Comparison of ENCODE assay signal across 18 cellular contexts in the genomic region with DNA sequence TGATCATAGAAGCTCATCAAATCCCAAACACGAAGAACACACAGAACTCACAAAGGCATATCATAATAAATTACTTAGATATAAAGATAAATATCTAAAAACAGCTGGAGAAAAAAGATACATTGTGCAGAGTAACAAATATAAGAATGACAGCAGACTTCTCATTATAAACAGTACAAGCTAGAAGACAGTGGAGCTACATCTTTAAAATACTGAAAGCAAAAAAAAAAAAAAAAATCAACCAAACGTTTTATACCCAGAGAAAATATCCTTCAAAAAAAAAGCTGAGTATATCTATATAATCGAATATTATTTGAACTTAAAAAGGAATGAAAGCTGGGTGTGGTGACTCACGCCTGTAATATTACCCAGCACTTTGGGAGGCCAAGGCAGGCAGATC.
"Had no signal": no experiment of that assay in that cellular context is flagged by ENCODE, and none has a peak within 500 bp of the region (broad histone marks: within the 10 kb centered on the region; RNA-seq: fewer than 3 reads in every experiment).

No MANE protein-coding gene starts in this region.

- H3K36me3 ChIP-seq: adrenal gland, gastroesophageal sphincter, heart left ventricle, spleen, WERI-Rb-1 had no signal

- H3K4me1 ChIP-seq: adrenal gland had no signal

- ATAC-seq: activated naive CD4-positive, alpha-beta T cell treated with anti-CD3 and anti-CD28 coated beads, Interleukin-2, amount 50 U/mL, for 72 hours; esophagus mucosa; gastroesophageal sphincter; heart left ventricle; left ventricle myocardium superior; stimulated activated memory B cell treated with anti-CD40 and anti-IgM and Interleukin-4, amounts not matched to agents 10 μg/mL and 1 μg/mL and 100 μg/mL, for 72 hours had no signal

- H3K27ac Mint-ChIP-seq: activated naive CD4-positive, alpha-beta T cell treated with anti-CD3 and anti-CD28 coated beads, Interleukin-2, amount 50 U/mL, for 72 hours; nephron progenitor cell; stimulated activated memory B cell treated with anti-CD40 and anti-IgM and Interleukin-4, amounts not matched to agents 10 μg/mL and 1 μg/mL and 100 μg/mL, for 72 hours; type B pancreatic cell had no signal

- H3K4me3 Mint-ChIP-seq: nephron progenitor cell; stimulated activated memory B cell treated with anti-CD40 and anti-IgM and Interleukin-4, amounts not matched to agents 10 μg/mL and 1 μg/mL and 100 μg/mL, for 72 hours; type B pancreatic cell had no signal

- H3K27me3 Mint-ChIP-seq: stimulated activated memory B cell treated with anti-CD40 and anti-IgM and Interleukin-4, amounts not matched to agents 10 μg/mL and 1 μg/mL and 100 μg/mL, for 72 hours; type B pancreatic cell had no signal

- H3K4me1 Mint-ChIP-seq: nephron progenitor cell; stimulated activated memory B cell treated with anti-CD40 and anti-IgM and Interleukin-4, amounts not matched to agents 10 μg/mL and 1 μg/mL and 100 μg/mL, for 72 hours had no signal

- H3K9me3 ChIP-seq: adrenal gland, testis had no signal

- DNase-seq: activated CD4-positive, alpha-beta T cell treated with anti-CD3 and anti-CD28 coated beads, Interleukin-2, amount 50 U/mL, for 48 hours; activated gamma-delta T cell treated with Interleukin-2 at 50 U/mL for 16 hours; adrenal gland; effector CD8-positive, alpha-beta T cell; heart left ventricle; kidney; left ventricle myocardium superior; nephron progenitor cell; nucleus accumbens; spleen; stimulated activated CD4-positive, alpha-beta T cell treated with anti-CD3 and anti-CD28 coated beads, Interleukin-4, amount 100 ng/mL, for 4 hours; testis; WERI-Rb-1 had no signal

- H3K4me3 ChIP-seq: adrenal gland, gastroesophageal sphincter, heart left ventricle, spleen, testis had no signal

- H3K27me3 ChIP-seq: adrenal gland, gastroesophageal sphincter, heart left ventricle, spleen, testis had no signal

- H3K27ac ChIP-seq: adrenal gland, gastroesophageal sphincter, heart left ventricle, spleen, testis, WERI-Rb-1 had no signal
